ENCODE assay signal across 13 cellular contexts in the genomic region with DNA sequence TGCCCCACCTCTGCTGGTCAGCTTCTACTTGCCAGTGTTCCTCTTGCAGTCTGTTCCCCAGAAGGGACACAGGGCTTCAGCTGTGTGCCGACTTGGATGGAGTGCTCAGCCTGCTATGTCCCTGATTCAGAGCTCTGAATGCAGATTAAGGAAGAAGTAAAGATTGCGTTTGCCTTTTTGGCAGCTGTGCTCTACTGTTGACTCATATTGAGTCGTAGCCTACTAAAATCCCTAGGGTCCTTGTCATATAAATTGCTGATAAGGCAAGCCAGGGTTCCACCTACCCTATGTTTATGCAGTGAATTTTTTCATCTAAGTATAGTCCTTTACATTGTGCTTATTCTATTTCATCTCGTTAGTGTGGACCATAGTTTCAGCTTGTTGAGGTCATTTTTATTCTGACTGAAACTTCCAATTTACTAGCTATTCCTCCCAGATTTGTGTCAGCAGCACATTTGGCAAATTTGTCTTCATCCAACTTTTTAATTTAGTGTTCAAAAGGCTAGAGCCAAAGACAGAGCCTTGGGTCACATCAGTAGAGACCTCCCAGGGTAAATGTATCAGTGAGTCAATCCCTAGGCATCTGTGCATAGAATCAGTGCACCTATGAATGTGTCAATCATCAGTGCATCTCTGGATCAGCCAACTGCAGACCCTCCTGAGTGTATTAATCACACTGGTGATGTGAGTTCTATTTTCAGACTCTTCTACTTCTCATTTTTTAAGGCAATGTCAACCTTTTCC. TPM values are rescaled to one million over a fixed set of nuclear protein-coding genes. Genes with fewer than 3 reads are reported as not detected.
A peak's percentile ranks its signal among the peaks of the same experiment; 100 is the strongest.
DNase-seq lines count a peak whose midpoint lies in the region; ATAC-seq and TF ChIP-seq lines count a peak whose summit lies in the region.
"Had no signal": no experiment of that assay in that cellular context is flagged by ENCODE, and none has a peak within 500 bp of the region (broad histone marks: within the 10 kb centered on the region; RNA-seq: fewer than 3 reads in every experiment).

No MANE protein-coding gene starts in this region.

- WGBS in psoas muscle, 3 donors: 21 to 29% (median 22%) methylated on average over 4 of the region's 4 CpGs

- ATAC-seq in psoas muscle (peak in 3 of 4 donors; percentile 51 to 58 (median 56)), GM19395 (IDR thresholded peaks at IDR 0.05; ENCODE audit: unreplicated experiment) (no peak)
- ATAC-seq: activated T-helper 17 cell treated with anti-CD3 and anti-CD28 coated beads, Interleukin-2, amount 50 U/mL, for 72 hours had no signal

- peaks cover 0 to 3% (median 0%) of the 10 kb centered on the region in 3 donors for H3K27me3 ChIP-seq in psoas muscle (ENCODE audit: insufficient read depth in 3 of 3, low read length in 2 of 3)
- H3K27me3 ChIP-seq: dorsolateral prefrontal cortex, neutrophil had no signal

- TF ChIP-seq CTCF in psoas muscle (IDR thresholded peaks at IDR 0.05): no peak

- intact Hi-C loops in psoas muscle (cut with DNase I): no loop called here

- no peaks in the 10 kb centered on the region for H3K9me3 ChIP-seq in psoas muscle
- H3K9me3 ChIP-seq: neutrophil had no signal

- H3K4me3 ChIP-seq in psoas muscle: no peak overlapping the region
- H3K4me3 ChIP-seq: dorsolateral prefrontal cortex had no signal

- no peaks in the 10 kb centered on the region for H3K36me3 ChIP-seq in psoas muscle (ENCODE audit: insufficient read depth in 1 of 2, low read depth in 1 of 2)
- H3K36me3 ChIP-seq: neutrophil had no signal

- no peak overlapping the region for H3K27ac ChIP-seq in psoas muscle
- H3K27ac ChIP-seq: neutrophil had no signal

- peak; percentile 86 for DNase-seq in EH (ENCODE audit: low read depth)
- DNase-seq in NCI-H345 (lab: John Stamatoyannopoulos, UW): peak; percentile 72
- DNase-seq in fibroblast of gingiva (ENCODE audit: low read depth): peak; percentile 66
- peak in 1 of 2 donors; percentile 37 for DNase-seq in psoas muscle
- no peak for DNase-seq in NCI-H1048 (lab: John Stamatoyannopoulos, UW)
- no peak for DNase-seq in 8988T
- DNase-seq in Ammon's horn (ENCODE audit: low spot score): no peak
- DNase-seq: dorsolateral prefrontal cortex, Kasumi-1, trophoblast cell had no signal

- no peaks in the 10 kb centered on the region for H3K4me1 ChIP-seq in psoas muscle

RNA-seq across cellular contexts. Expression of a gene that starts 31.9 kb away (rescaled TPM):
- 1 to 10 TPM in 3 of 4 donors, under 1 TPM in 1; 0.95 to 2.9 (median 1.3) TPM for total RNA-seq in psoas muscle
- polyA plus RNA-seq in psoas muscle: under 1 TPM; 0.26 to 0.48 (median 0.46) TPM

Comparison
In these comparisons a context has a peak if more than half of its experiments do, and no peak if none do; other contexts are left out.
1. DNase-seq: peak in EH (single experiment), NCI-H345 (single experiment) and fibroblast of gingiva (single experiment); none in NCI-H1048 (single experiment), 8988T (single experiment) and Ammon's horn (single experiment).